2 cellular contexts compared by ENCODE assay signal in the genomic region with DNA sequence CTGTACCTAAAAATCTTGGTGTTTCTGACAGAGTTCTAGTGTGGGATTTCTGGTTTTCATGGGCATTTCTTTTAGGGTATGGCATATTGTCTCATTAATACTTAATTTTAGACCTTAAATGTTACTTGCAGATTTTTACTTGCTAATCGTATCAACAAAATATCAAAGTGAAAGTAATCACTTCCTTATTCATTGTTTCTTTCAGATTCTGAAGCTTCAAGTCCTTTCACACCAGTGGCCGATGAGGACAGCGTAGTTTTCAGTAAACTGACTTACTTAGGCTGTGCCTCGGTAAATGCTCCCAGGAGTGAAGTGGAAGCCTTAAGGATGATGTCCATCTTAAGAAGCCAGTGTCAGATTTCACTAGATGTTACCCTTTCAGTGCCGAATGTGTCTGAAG.
TF ChIP-seq lines count a peak whose summit lies in the region.

No MANE protein-coding gene starts in this region.

TF ChIP-seq in GM23338, 12 proteins besides CTCF, POLR2A, EP300 and RAD21 (continues in another document):
- TF ChIP-seq CREB1 (CRISPR knock-in tag; IDR thresholded peaks at IDR 0.05; ENCODE audit: low read depth) = no peak
- TF ChIP-seq, protein P1, sequence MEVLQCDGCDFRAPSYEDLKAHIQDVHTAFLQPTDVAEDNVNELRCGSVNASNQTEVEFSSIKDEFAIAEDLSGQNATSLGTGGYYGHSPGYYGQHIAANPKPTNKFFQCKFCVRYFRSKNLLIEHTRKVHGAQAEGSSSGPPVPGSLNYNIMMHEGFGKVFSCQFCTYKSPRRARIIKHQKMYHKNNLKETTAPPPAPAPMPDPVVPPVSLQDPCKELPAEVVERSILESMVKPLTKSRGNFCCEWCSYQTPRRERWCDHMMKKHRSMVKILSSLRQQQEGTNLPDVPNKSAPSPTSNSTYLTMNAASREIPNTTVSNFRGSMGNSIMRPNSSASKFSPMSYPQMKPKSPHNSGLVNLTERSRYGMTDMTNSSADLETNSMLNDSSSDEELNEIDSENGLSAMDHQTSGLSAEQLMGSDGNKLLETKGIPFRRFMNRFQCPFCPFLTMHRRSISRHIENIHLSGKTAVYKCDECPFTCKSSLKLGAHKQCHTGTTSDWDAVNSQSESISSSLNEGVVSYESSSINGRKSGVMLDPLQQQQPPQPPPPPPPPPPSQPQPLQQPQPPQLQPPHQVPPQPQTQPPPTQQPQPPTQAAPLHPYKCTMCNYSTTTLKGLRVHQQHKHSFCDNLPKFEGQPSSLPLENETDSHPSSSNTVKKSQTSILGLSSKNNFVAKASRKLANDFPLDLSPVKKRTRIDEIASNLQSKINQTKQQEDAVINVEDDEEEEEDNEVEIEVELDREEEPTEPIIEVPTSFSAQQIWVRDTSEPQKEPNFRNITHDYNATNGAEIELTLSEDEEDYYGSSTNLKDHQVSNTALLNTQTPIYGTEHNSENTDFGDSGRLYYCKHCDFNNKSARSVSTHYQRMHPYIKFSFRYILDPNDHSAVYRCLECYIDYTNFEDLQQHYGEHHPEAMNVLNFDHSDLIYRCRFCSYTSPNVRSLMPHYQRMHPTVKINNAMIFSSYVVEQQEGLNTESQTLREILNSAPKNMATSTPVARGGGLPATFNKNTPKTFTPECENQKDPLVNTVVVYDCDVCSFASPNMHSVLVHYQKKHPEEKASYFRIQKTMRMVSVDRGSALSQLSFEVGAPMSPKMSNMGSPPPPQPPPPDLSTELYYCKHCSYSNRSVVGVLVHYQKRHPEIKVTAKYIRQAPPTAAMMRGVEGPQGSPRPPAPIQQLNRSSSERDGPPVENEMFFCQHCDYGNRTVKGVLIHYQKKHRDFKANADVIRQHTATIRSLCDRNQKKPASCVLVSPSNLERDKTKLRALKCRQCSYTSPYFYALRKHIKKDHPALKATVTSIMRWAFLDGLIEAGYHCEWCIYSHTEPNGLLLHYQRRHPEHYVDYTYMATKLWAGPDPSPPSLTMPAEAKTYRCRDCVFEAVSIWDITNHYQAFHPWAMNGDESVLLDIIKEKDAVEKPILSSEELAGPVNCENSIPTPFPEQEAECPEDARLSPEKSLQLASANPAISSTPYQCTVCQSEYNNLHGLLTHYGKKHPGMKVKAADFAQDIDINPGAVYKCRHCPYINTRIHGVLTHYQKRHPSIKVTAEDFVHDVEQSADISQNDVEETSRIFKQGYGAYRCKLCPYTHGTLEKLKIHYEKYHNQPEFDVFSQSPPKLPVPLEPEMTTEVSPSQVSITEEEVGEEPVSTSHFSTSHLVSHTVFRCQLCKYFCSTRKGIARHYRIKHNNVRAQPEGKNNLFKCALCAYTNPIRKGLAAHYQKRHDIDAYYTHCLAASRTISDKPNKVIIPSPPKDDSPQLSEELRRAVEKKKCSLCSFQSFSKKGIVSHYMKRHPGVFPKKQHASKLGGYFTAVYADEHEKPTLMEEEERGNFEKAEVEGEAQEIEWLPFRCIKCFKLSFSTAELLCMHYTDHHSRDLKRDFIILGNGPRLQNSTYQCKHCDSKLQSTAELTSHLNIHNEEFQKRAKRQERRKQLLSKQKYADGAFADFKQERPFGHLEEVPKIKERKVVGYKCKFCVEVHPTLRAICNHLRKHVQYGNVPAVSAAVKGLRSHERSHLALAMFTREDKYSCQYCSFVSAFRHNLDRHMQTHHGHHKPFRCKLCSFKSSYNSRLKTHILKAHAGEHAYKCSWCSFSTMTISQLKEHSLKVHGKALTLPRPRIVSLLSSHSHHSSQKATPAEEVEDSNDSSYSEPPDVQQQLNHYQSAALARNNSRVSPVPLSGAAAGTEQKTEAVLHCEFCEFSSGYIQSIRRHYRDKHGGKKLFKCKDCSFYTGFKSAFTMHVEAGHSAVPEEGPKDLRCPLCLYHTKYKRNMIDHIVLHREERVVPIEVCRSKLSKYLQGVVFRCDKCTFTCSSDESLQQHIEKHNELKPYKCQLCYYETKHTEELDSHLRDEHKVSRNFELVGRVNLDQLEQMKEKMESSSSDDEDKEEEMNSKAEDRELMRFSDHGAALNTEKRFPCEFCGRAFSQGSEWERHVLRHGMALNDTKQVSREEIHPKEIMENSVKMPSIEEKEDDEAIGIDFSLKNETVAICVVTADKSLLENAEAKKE (CRISPR knock-in tag; IDR thresholded peaks at IDR 0.05) = no peak
- TF ChIP-seq, protein P2, sequence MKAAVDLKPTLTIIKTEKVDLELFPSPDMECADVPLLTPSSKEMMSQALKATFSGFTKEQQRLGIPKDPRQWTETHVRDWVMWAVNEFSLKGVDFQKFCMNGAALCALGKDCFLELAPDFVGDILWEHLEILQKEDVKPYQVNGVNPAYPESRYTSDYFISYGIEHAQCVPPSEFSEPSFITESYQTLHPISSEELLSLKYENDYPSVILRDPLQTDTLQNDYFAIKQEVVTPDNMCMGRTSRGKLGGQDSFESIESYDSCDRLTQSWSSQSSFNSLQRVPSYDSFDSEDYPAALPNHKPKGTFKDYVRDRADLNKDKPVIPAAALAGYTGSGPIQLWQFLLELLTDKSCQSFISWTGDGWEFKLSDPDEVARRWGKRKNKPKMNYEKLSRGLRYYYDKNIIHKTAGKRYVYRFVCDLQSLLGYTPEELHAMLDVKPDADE (IDR thresholded peaks at IDR 0.05) = no peak
- no peak for TF ChIP-seq ZNF114 (CRISPR knock-in tag; IDR thresholded peaks at IDR 0.05)
- no peak for TF ChIP-seq NANOG (IDR thresholded peaks at IDR 0.05; ENCODE audit: borderline replicate concordance)
- TF ChIP-seq, protein P3, sequence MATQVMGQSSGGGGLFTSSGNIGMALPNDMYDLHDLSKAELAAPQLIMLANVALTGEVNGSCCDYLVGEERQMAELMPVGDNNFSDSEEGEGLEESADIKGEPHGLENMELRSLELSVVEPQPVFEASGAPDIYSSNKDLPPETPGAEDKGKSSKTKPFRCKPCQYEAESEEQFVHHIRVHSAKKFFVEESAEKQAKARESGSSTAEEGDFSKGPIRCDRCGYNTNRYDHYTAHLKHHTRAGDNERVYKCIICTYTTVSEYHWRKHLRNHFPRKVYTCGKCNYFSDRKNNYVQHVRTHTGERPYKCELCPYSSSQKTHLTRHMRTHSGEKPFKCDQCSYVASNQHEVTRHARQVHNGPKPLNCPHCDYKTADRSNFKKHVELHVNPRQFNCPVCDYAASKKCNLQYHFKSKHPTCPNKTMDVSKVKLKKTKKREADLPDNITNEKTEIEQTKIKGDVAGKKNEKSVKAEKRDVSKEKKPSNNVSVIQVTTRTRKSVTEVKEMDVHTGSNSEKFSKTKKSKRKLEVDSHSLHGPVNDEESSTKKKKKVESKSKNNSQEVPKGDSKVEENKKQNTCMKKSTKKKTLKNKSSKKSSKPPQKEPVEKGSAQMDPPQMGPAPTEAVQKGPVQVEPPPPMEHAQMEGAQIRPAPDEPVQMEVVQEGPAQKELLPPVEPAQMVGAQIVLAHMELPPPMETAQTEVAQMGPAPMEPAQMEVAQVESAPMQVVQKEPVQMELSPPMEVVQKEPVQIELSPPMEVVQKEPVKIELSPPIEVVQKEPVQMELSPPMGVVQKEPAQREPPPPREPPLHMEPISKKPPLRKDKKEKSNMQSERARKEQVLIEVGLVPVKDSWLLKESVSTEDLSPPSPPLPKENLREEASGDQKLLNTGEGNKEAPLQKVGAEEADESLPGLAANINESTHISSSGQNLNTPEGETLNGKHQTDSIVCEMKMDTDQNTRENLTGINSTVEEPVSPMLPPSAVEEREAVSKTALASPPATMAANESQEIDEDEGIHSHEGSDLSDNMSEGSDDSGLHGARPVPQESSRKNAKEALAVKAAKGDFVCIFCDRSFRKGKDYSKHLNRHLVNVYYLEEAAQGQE (IDR thresholded peaks at IDR 0.05; ENCODE audit: unreplicated experiment) = no peak
- no peak for TF ChIP-seq JUNB (IDR thresholded peaks at IDR 0.05; ENCODE audit: unreplicated experiment)
- no peak for TF ChIP-seq STAT1 (IDR thresholded peaks at IDR 0.05; ENCODE audit: unreplicated experiment)
- no peak for TF ChIP-seq EZH2 (IDR thresholded peaks at IDR 0.05; ENCODE audit: low read depth, unreplicated experiment)
- no peak for TF ChIP-seq EZH2phosphoT487 (IDR thresholded peaks at IDR 0.05; ENCODE audit: unreplicated experiment)

TF ChIP-seq in GM12878, 131 proteins besides CTCF, POLR2A, EP300 and RAD21:
- TF ChIP-seq SPI1 (IDR thresholded peaks at IDR 0.05; ENCODE audit: borderline replicate concordance, insufficient read depth, low read depth, low read length) (peak; percentile 64; the same call in 1 of the 2 replicates), ZNF622 (IDR thresholded peaks at IDR 0.05) (no peak)
